8 cellular contexts compared by ENCODE assay signal in the genomic region with DNA sequence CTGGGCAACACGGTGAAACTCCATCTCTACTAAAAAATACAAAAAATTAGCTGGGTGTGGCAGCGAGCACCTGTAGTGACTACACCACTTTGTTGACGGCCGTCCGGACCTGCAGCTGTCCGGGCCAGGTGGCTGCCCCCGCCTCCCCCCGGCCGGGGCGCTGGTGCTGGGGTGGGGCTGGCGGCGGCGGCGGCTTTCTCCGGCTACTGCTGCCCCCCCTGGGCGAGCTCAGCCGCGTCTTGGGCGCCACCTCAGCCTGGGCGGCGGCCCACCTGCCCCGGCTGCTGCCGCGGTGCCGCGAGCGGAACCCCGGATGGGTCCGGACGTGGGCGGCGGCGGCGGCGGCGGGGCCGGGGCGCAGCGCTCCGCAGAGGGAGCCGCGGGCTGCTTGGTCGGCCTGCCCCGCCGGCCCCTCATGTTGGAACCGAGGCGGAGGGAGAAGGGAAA. TPM values are rescaled to one million over a fixed set of nuclear protein-coding genes. Genes with fewer than 3 reads are reported as not detected.
A peak's percentile ranks its signal among the peaks of the same experiment; 100 is the strongest.
DNase-seq lines count a peak whose midpoint lies in the region; ATAC-seq and TF ChIP-seq lines count a peak whose summit lies in the region.
"Not testable (repeated sequence)": the region's sequence is repeated elsewhere in the genome, so short reads cannot be mapped to it uniquely, and the experiment has no call there.

No MANE protein-coding gene starts in this region.

- ATAC-seq in GM18511 (IDR thresholded peaks at IDR 0.05; ENCODE audit: unreplicated experiment) (peak; percentile 55), HG02678 (IDR thresholded peaks at IDR 0.05; ENCODE audit: unreplicated experiment) (peak; percentile 54), psoas muscle (peak; percentile 48 to 71 (median 70))

- H3K4me3 ChIP-seq in Loucy (ENCODE audit: low read length, poor library complexity, severe bottlenecking) (peak overlapping the region; percentile 79), breast epithelium (peak overlapping the region; percentile 59 to 90 (median 80)), iPS-11a (ENCODE audit: low read depth, low read length) (peak overlapping the region; percentile 37), psoas muscle (peak overlapping the region; percentile 81)

- H3K9me2 ChIP-seq in Loucy (replicated peaks; ENCODE audit: low read depth, low read length): not testable (repeated sequence)

- H4K20me1 ChIP-seq in Loucy (ENCODE audit: insufficient read depth, low read length, poor library complexity, severe bottlenecking): not testable (repeated sequence)

- TF ChIP-seq CTCF in Loucy (conservative IDR thresholded peaks at IDR 0.05; ENCODE audit: low read length); breast epithelium (IDR thresholded peaks at IDR 0.05); psoas muscle (IDR thresholded peaks at IDR 0.05): not testable (repeated sequence)

- not testable (repeated sequence) for H2AFZ ChIP-seq in Loucy (ENCODE audit: low read length)

- H3F3A ChIP-seq in Loucy (ENCODE audit: low read depth): not testable (repeated sequence)

- H3K9me3 ChIP-seq in Loucy (ENCODE audit: insufficient read depth, low read depth, low read length); breast epithelium; psoas muscle: not testable (repeated sequence)

- not testable (repeated sequence) for TF ChIP-seq POLR2A in breast epithelium (IDR thresholded peaks at IDR 0.05)

- DNase-seq in T-helper 9 cell (peak; percentile 26), breast epithelium (ENCODE audit: low spot score in 2 of 2) (peak in 1 of 2 donors; percentile 39), psoas muscle (peak; percentile 59 to 87), ureter (ENCODE audit: low spot score) (peak; percentile 55)

- H3K4me2 ChIP-seq in Loucy (ENCODE audit: low read depth, low read length, poor library complexity, severe bottlenecking): peak overlapping the region; percentile 54

- H3K79me2 ChIP-seq in Loucy (ENCODE audit: insufficient read depth, low read length): not testable (repeated sequence)

- WGBS in psoas muscle, 3 donors: 0 to 1% (median 1%) methylated on average over 17 to 47 of the region's 47 CpGs

- H3K4me1 ChIP-seq in Loucy (ENCODE audit: insufficient read depth, low read length, poor library complexity, severe bottlenecking): peaks cover 13% of the 10 kb centered on the region
- not testable (repeated sequence) for H3K4me1 ChIP-seq in breast epithelium, psoas muscle

- H3K36me3 ChIP-seq in Loucy (ENCODE audit: insufficient read depth, low read length); breast epithelium; psoas muscle (ENCODE audit: insufficient read depth in 1 of 2, low read depth in 1 of 2): not testable (repeated sequence)

- H3K27me3 ChIP-seq in Loucy (ENCODE audit: insufficient read depth, low read length, poor library complexity, severe bottlenecking); breast epithelium; psoas muscle (ENCODE audit: insufficient read depth in 3 of 3, low read length in 2 of 3): not testable (repeated sequence)

- H3K27ac ChIP-seq in breast epithelium: peak overlapping the region; percentile 96 to 97
- H3K27ac ChIP-seq in psoas muscle: peak overlapping the region; percentile 96

- peak overlapping the region; percentile 81 for H3K9ac ChIP-seq in Loucy (ENCODE audit: low read depth, low read length, poor library complexity, severe bottlenecking)

- intact Hi-C loops in breast epithelium (cut with DNase I; ENCODE audit: low total_unique reads); psoas muscle (cut with DNase I): not testable (repeated sequence)

RNA-seq across cellular contexts. Expression of gene LRRC37A3, which starts 0.4 kb away (rescaled TPM):
- total RNA-seq in breast epithelium (10 to 100 TPM in 2 of 3 donors, 1 to 10 TPM in 1; 8.2 to 17.3 (median 14.7) TPM), psoas muscle (1 to 10 TPM; 1.6 to 5.1 (median 3.8) TPM), ureter (30.3 TPM)
- 1 to 10 TPM in 1 of 3 donors, under 1 TPM in 2; 0.38 to 1.4 (median 0.93) TPM for polyA plus RNA-seq in psoas muscle
